17 cellular contexts compared by ENCODE assay signal in the genomic region with DNA sequence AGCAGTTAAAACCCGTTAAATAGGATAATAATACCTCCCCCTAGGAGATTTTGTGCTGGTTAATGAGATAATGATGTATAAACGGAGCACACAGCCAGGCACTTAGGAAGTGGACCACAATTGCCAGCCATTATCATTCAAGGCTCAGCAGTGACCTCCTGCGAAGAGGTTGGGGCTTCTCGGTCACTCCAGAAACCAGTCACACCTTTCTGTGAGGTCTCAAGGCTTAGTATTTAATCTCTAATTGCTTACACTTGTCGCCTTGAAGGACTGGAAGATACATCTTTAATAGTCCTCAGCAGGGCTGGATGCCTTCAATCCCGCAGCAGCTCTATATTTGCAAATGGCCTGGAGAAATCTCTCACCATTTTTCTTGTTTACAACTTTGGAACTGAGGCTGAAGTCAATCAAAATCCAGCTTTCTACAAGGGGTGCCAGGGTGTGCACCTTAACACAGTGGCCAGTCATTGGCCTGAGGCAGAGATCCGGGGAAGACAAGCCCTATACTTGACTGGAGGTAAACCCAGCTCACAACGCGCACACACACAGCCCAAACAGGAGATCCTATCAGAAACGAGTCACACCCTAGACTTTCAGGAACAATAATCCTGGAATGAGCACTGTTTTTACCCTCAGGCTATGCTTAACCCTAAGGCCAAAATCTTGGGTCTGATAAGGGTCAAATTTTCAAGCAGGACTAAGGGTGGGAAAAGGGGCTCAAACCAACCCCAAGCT. TPM values are rescaled to one million over a fixed set of nuclear protein-coding genes. Genes with fewer than 3 reads are reported as not detected.
DNase-seq lines count a peak whose midpoint lies in the region; TF ChIP-seq lines count a peak whose summit lies in the region.
"Had no signal": no experiment of that assay in that cellular context is flagged by ENCODE, and none has a peak within 500 bp of the region (broad histone marks: within the 10 kb centered on the region; RNA-seq: fewer than 3 reads in every experiment).

No MANE protein-coding gene starts in this region.

- no CpG with 5 or more reads among the region's 10 CpGs for WGBS in iPS DF 6.9 (ENCODE audit: insufficient coverage, insufficient read length)

- no TSS peak for BruUV-seq in Calu3 (replicated peaks; lab: Mats Ljungman, UMichigan)

- H3K27ac Mint-ChIP-seq in Calu3 (ENCODE audit: unreplicated experiment) (peak overlapping the region; percentile 94), HFFc6 (no peak overlapping the region), nephron progenitor cell (no peak overlapping the region)
- H3K27ac Mint-ChIP-seq in activated T-cell treated with anti-CD3 and anti-CD28 coated beads, Interleukin-2, amount 50 U/mL, for 24 hours = no peak overlapping the region
- H3K27ac Mint-ChIP-seq: CD4-positive, alpha-beta T cell had no signal

- H3K4me1 ChIP-seq in iPS DF 6.9 (ENCODE audit: control insufficient read depth, insufficient read depth, low read length) = peaks cover 8% of the 10 kb centered on the region
- H3K4me1 ChIP-seq: Peyer's patch had no signal

- DNase-seq in Calu3 (no peak), HFFc6 (peak; percentile 5), iPS DF 6.9 (ENCODE audit: low read depth, low spot score) (no peak), nephron progenitor cell (no peak)
- no peak for DNase-seq in activated T-cell treated with anti-CD3 and anti-CD28 coated beads, Interleukin-2, amount 50 U/mL, for 24 hours
- DNase-seq in central memory CD4-positive, alpha-beta T cell = no peak
- DNase-seq: activated naive CD4-positive, alpha-beta T cell treated with Interleukin-2 at 50 U/mL for 16 hours; CD4-positive, alpha-beta T cell; DMS79; hippocampal formation; NCI-H2171; NCI-H748 treated with DMSO at 0.1 percent for 48 hours; ovary; Peyer's patch; stimulated activated CD4-positive, alpha-beta T cell treated with anti-CD3 and anti-CD28 coated beads, Interleukin-1b, Interleukin-23, amount 100 ng/mL, for 48 hours had no signal

- peaks cover 8% of the 10 kb centered on the region; the same call in 1 of the 2 replicates for H3K36me3 ChIP-seq in iPS DF 6.9 (ENCODE audit: control insufficient read depth, insufficient read depth, low read length)
- H3K36me3 ChIP-seq: ovary had no signal

- H3K9me3 Mint-ChIP-seq in Calu3 (ENCODE audit: low read depth, unreplicated experiment) = no peaks in the 10 kb centered on the region
- H3K9me3 Mint-ChIP-seq in HFFc6 = no peaks in the 10 kb centered on the region
- H3K9me3 Mint-ChIP-seq in activated T-cell treated with anti-CD3 and anti-CD28 coated beads, Interleukin-2, amount 50 U/mL, for 24 hours = no peaks in the 10 kb centered on the region
- peaks cover 3% of the 10 kb centered on the region for H3K9me3 Mint-ChIP-seq in nephron progenitor cell
- H3K9me3 Mint-ChIP-seq: CD4-positive, alpha-beta T cell had no signal

- TF ChIP-seq CTCF in Calu3 (IDR thresholded peaks at IDR 0.05; ENCODE audit: unreplicated experiment) = no peak
- TF ChIP-seq CTCF in HFFc6 (IDR thresholded peaks at IDR 0.05) = no peak
- TF ChIP-seq CTCF in nephron progenitor cell (IDR thresholded peaks at IDR 0.05) = no peak

- peak overlapping the region; percentile 94; the same call in 1 of the 2 replicates for H3K4me3 ChIP-seq in iPS DF 6.9 (ENCODE audit: low read length)
- H3K4me3 ChIP-seq: ovary, Peyer's patch had no signal

- H3K4me1 Mint-ChIP-seq in Calu3 (ENCODE audit: low read depth, unreplicated experiment) (peaks cover 50% of the 10 kb centered on the region), HFFc6 (ENCODE audit: low read depth) (peaks cover 13% of the 10 kb centered on the region), nephron progenitor cell (peaks cover 28% of the 10 kb centered on the region)
- peaks cover 10% of the 10 kb centered on the region for H3K4me1 Mint-ChIP-seq in activated T-cell treated with anti-CD3 and anti-CD28 coated beads, Interleukin-2, amount 50 U/mL, for 24 hours (ENCODE audit: low read depth)

- intact Hi-C loops in Calu3 (cut with micrococcal nuclease; ENCODE audit: unreplicated experiment) = no loop called here

- H3K36me3 Mint-ChIP-seq in Calu3 (ENCODE audit: insufficient read depth, unreplicated experiment) = peaks cover 78% of the 10 kb centered on the region
- H3K36me3 Mint-ChIP-seq in HFFc6 (ENCODE audit: low read depth) = 0 out of 2 replicates have a peak, but pooled peaks cover 4% of the 10 kb centered on the region
- no peaks in the 10 kb centered on the region for H3K36me3 Mint-ChIP-seq in activated T-cell treated with anti-CD3 and anti-CD28 coated beads, Interleukin-2, amount 50 U/mL, for 24 hours (ENCODE audit: low read depth)
- no peaks in the 10 kb centered on the region for H3K36me3 Mint-ChIP-seq in nephron progenitor cell (ENCODE audit: low read depth)

- CTCF ChIA-PET in Calu3 (lab: Charles Lee) = interaction anchor here (1.1 to 1.6 kb wide), 2 partner anchors 9 to 11 kb away, joined by 3 to 8 read pairs; a partner anchor contains a TSS

- no peaks in the 10 kb centered on the region for H3K27me3 ChIP-seq in iPS DF 6.9 (ENCODE audit: control insufficient read depth, insufficient read depth, low read length)
- H3K27me3 ChIP-seq: ovary, Peyer's patch had no signal

- H3K9me3 ChIP-seq in iPS DF 6.9 (ENCODE audit: control insufficient read depth, insufficient read depth, low read length) = no peaks in the 10 kb centered on the region
- H3K9me3 ChIP-seq: ovary, Peyer's patch had no signal

- H3K27me3 Mint-ChIP-seq in Calu3 (ENCODE audit: unreplicated experiment) (no peaks in the 10 kb centered on the region), HFFc6 (ENCODE audit: insufficient read depth) (no peaks in the 10 kb centered on the region; the same call in 1 of the 2 replicates), nephron progenitor cell (ENCODE audit: low read depth, poor library complexity) (peaks cover 85% of the 10 kb centered on the region)
- H3K27me3 Mint-ChIP-seq in activated T-cell treated with anti-CD3 and anti-CD28 coated beads, Interleukin-2, amount 50 U/mL, for 24 hours = no peaks in the 10 kb centered on the region
- H3K27me3 Mint-ChIP-seq: CD4-positive, alpha-beta T cell had no signal

- H3K4me3 Mint-ChIP-seq in Calu3 (ENCODE audit: low read depth, unreplicated experiment) (peak overlapping the region; percentile 29), HFFc6 (no peak overlapping the region), nephron progenitor cell (no peak overlapping the region)
- no peak overlapping the region for H3K4me3 Mint-ChIP-seq in activated T-cell treated with anti-CD3 and anti-CD28 coated beads, Interleukin-2, amount 50 U/mL, for 24 hours
- H3K4me3 Mint-ChIP-seq: CD4-positive, alpha-beta T cell had no signal

- no peak overlapping the region for H3K27ac ChIP-seq in iPS DF 6.9 (ENCODE audit: low read length)
- H3K27ac ChIP-seq: ovary, Peyer's patch had no signal

RNA-seq across cellular contexts. Expression of a gene that starts 1.2 kb away (rescaled TPM):
- total RNA-seq in Calu3 (2022) = 25.7 and 32.7 TPM in 2 replicates
- total RNA-seq in HFFc6 (2021; fragmentation: NEBNext Ultra II Directional; extraction: Animal tissue kit (Norgen Biotek cat#: 25700)) = under 1 TPM; 0.17 to 0.63 (median 0.33) TPM
- total RNA-seq: CD4-positive, alpha-beta T cell; fibroblast of villous mesenchyme had no signal

RNA-seq across cellular contexts. Expression of a gene that starts 10.9 kb away (rescaled TPM):
- total RNA-seq in Calu3 (2022) = 43.2 and 49.5 TPM in 2 replicates
- 10 to 100 TPM; 14.2 to 32.9 (median 29.6) TPM for total RNA-seq in HFFc6 (2021; fragmentation: NEBNext Ultra II Directional; extraction: Animal tissue kit (Norgen Biotek cat#: 25700))

RNA-seq across cellular contexts. Expression of a gene that starts 11.7 kb away (rescaled TPM):
- total RNA-seq in Calu3 (2022) = 95.2 and 105 TPM in 2 replicates
- 10 to 100 TPM; 12.0 to 24.3 (median 23.5) TPM for total RNA-seq in HFFc6 (2021; fragmentation: NEBNext Ultra II Directional; extraction: Animal tissue kit (Norgen Biotek cat#: 25700))

RNA-seq across cellular contexts. Expression of a gene that starts 30.4 kb away (rescaled TPM):
- total RNA-seq in Calu3 (2022) = not detected in 2 replicates
- not detected for total RNA-seq in HFFc6 (2021; fragmentation: NEBNext Ultra II Directional; extraction: Animal tissue kit (Norgen Biotek cat#: 25700))
- total RNA-seq: astrocyte; CD4-positive, alpha-beta T cell; fibroblast of villous mesenchyme; ovary; Peyer's patch had no signal

RNA-seq across cellular contexts. Expression of a gene that starts 49.0 kb away (rescaled TPM):
- total RNA-seq in Calu3 (2022) = 0.35 and 0.42 TPM in 2 replicates
- not detected for total RNA-seq in HFFc6 (2021; fragmentation: NEBNext Ultra II Directional; extraction: Animal tissue kit (Norgen Biotek cat#: 25700))
- total RNA-seq: CD4-positive, alpha-beta T cell; fibroblast of villous mesenchyme had no signal

Comparison
In these comparisons a context has a peak if more than half of its experiments do, and no peak if none do; other contexts are left out.
1. RNA of a gene that starts 1.2 kb away (total RNA-seq): 25.7 to 32.7 TPM in Calu3; 0.17 to 0.63 TPM in HFFc6; every median in the first group is over 10 times any median in the second.